ENCODE assay signal across 7 cellular contexts in the genomic region with DNA sequence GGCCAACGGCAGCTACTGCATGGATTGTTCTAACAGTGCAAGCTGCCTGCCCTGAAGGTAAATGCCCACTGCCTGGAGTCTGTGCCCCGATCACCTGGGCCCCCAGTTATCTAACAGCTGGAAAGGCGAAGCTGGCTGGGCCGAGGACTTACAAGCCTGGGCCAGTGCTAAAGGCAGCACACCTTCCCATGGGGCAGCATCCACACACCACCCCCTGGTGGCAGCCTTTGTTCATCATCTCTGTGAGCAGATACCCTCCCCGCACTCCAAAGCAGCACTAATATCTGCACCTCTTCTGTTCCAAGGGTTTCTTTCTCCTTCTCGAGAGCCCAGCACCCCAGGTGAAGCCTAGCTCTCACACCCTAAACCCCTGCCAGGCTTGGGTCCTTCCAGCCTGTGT. TPM values are rescaled to one million over a fixed set of nuclear protein-coding genes. Genes with fewer than 3 reads are reported as not detected.
DNase-seq lines count a peak whose midpoint lies in the region; ATAC-seq, FAIRE-seq and TF ChIP-seq lines count a peak whose summit lies in the region.

No MANE protein-coding gene starts in this region.

- no peaks in the 10 kb centered on the region for H3K79me2 ChIP-seq in Loucy (ENCODE audit: insufficient read depth, low read length)

- no peak for FAIRE-seq in small intestine (lab: Jason Lieb, UNC)

- H3K27me3 ChIP-seq in Loucy (ENCODE audit: insufficient read depth, low read length, poor library complexity, severe bottlenecking) (no peaks in the 10 kb centered on the region), small intestine (ENCODE audit: control insufficient read depth in 2 of 2, insufficient read depth in 2 of 2, low read length in 2 of 2) (no peaks in the 10 kb centered on the region)

- no peaks in the 10 kb centered on the region for H4K20me1 ChIP-seq in Loucy (ENCODE audit: insufficient read depth, low read length, poor library complexity, severe bottlenecking)

- H3K4me3 ChIP-seq in Loucy (ENCODE audit: low read length, poor library complexity, severe bottlenecking) (no peak overlapping the region), fibroblast of the aortic adventitia (ENCODE audit: low read depth, low read length) (no peak overlapping the region), small intestine (ENCODE audit: low read depth in 1 of 2, low read length in 2 of 2) (no peak overlapping the region)

- no peak overlapping the region for H2AFZ ChIP-seq in Loucy (ENCODE audit: low read length)

- peak; percentile 66 for TF ChIP-seq CTCF in Loucy (conservative IDR thresholded peaks at IDR 0.05; ENCODE audit: low read length)
- TF ChIP-seq CTCF in VCaP (conservative IDR thresholded peaks at IDR 0.05), result peak; percentile 74
- peak; percentile 43 for TF ChIP-seq CTCF in fibroblast of the aortic adventitia (IDR thresholded peaks at IDR 0.05; ENCODE audit: insufficient read depth, low read length)

- no peaks in the 10 kb centered on the region for H3K9me3 ChIP-seq in Loucy (ENCODE audit: insufficient read depth, low read depth, low read length)
- no peaks in the 10 kb centered on the region for H3K9me3 ChIP-seq in small intestine (ENCODE audit: control insufficient read depth, low read depth)

- no peak overlapping the region for H3K9ac ChIP-seq in Loucy (ENCODE audit: low read depth, low read length, poor library complexity, severe bottlenecking)

- ATAC-seq in GM21515 (IDR thresholded peaks at IDR 0.05; ENCODE audit: unreplicated experiment), result peak; percentile 43

- no peak overlapping the region for H3K4me2 ChIP-seq in Loucy (ENCODE audit: low read depth, low read length, poor library complexity, severe bottlenecking)

- no peaks in the 10 kb centered on the region for H3K9me2 ChIP-seq in Loucy (replicated peaks; ENCODE audit: low read depth, low read length)

- H3K4me1 ChIP-seq in Loucy (ENCODE audit: insufficient read depth, low read length, poor library complexity, severe bottlenecking), result no peaks in the 10 kb centered on the region
- no peaks in the 10 kb centered on the region for H3K4me1 ChIP-seq in small intestine (ENCODE audit: control insufficient read depth in 2 of 2, insufficient read depth in 1 of 2, low read depth in 1 of 2, low read length in 1 of 2)

- no peaks in the 10 kb centered on the region for H3F3A ChIP-seq in Loucy (ENCODE audit: low read depth)

- no peaks in the 10 kb centered on the region for H3K36me3 ChIP-seq in Loucy (ENCODE audit: insufficient read depth, low read length)
- H3K36me3 ChIP-seq in small intestine (ENCODE audit: control insufficient read depth in 2 of 2, insufficient read depth in 2 of 2, low read length in 2 of 2), result no peaks in the 10 kb centered on the region

- DNase-seq in GDM1 (lab: John Stamatoyannopoulos, UW) (peak; percentile 32), fibroblast of the aortic adventitia (ENCODE audit: low read depth) (no peak), small intestine (peak; percentile 80), superior temporal gyrus (ENCODE audit: extremely low spot score) (no peak)

- WGBS in small intestine, 3 donors, result 32 to 69% (median 32%) methylated on average over 6 of the region's 6 CpGs

- H3K27ac ChIP-seq in VCaP (no peak overlapping the region), small intestine (ENCODE audit: low read depth in 1 of 2, low read length in 1 of 2) (no peak overlapping the region)

RNA-seq across cellular contexts. Expression of gene SLC2A9, which starts 7.6 kb away (rescaled TPM):
- 0.74 and 0.90 TPM in 2 replicates for total RNA-seq in fibroblast of the aortic adventitia (ENCODE audit: low replicate concordance)
- polyA plus RNA-seq in small intestine, result 10 to 100 TPM in 2 of 3 donors, 1 to 10 TPM in 1; 7.4 to 13.0 (median 11.7) TPM

Comparison
In these comparisons a context has a peak if more than half of its experiments do, and no peak if none do; other contexts are left out.
1. DNase-seq: peak in GDM1 (single experiment) and small intestine (single experiment); none in fibroblast of the aortic adventitia (single experiment) and superior temporal gyrus (single experiment).
2. Peak in every context shown above with its lines, with median percentiles within 50 percentile points of each other: CTCF ChIP-seq.